Comparison of ENCODE assay signal across 9 cellular contexts in the genomic region with DNA sequence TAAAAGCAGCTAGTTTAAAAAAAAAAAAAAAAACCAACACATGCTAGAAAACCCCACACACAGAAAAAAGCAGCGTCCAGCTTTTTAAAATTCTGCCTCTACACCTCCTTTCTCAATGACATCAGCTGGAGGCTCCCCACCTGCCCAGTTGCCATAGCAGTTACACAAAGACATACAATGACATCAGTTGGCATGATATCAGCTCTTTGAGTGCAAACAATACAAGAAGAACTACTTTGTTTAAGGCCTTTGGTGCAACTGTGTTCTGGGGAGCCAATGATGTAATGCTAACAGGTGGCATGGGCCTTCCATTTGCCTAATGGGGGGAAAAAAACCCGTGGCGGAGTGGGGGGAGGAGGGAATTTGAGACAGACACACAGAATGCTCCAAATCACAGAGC. TPM values are rescaled to one million over a fixed set of nuclear protein-coding genes. Genes with fewer than 3 reads are reported as not detected.
A peak's percentile ranks its signal among the peaks of the same experiment; 100 is the strongest.
DNase-seq lines count a peak whose midpoint lies in the region; ATAC-seq and TF ChIP-seq lines count a peak whose summit lies in the region.
"Had no signal": no experiment of that assay in that cellular context is flagged by ENCODE, and none has a peak within 500 bp of the region (broad histone marks: within the 10 kb centered on the region; RNA-seq: fewer than 3 reads in every experiment).

No MANE protein-coding gene starts in this region.

- TF ChIP-seq POLR2A in esophagus muscularis mucosa (IDR thresholded peaks at IDR 0.05; ENCODE audit: low read depth) (no peak), ovary (IDR thresholded peaks at IDR 0.05) (no peak)

- TF ChIP-seq CTCF in esophagus muscularis mucosa (IDR thresholded peaks at IDR 0.05) (no peak), ovary (IDR thresholded peaks at IDR 0.05) (no peak)

- no peak overlapping the region for H3K4me3 ChIP-seq in esophagus muscularis mucosa
- H3K4me3 ChIP-seq in ovary: no peak overlapping the region

- DNase-seq in DMS79 treated with DMSO at 0.1 percent for 48 hours (lab: John Stamatoyannopoulos, UW) (peak; percentile 59), NCI-H146 treated with DMSO at 0.1 percent for 48 hours (lab: John Stamatoyannopoulos, UW; ENCODE audit: unreplicated experiment) (peak; percentile 97), esophagus muscularis mucosa (ENCODE audit: extremely low spot score) (no peak), pons (ENCODE audit: low spot score) (peak; percentile 99), hepatic stellate cell (ENCODE audit: low spot score) (no peak), ovary (no peak)
- peak; percentile 14 to 20 for DNase-seq in activated CD4-positive, alpha-beta T cell treated with anti-CD3 and anti-CD28 coated beads for 4 hours

- TF ChIP-seq EP300 in esophagus muscularis mucosa (IDR thresholded peaks at IDR 0.05) (peak; percentile 27), ovary (IDR thresholded peaks at IDR 0.05) (no peak)

- H3K27ac ChIP-seq in esophagus muscularis mucosa (replicated peaks in 1 of 4) (peak overlapping the region; percentile 74 to 77 (median 76)), ovary (no peak overlapping the region)
- H3K27ac ChIP-seq: parathyroid adenoma had no signal

- H3K4me1 ChIP-seq in esophagus muscularis mucosa (peaks cover 23 to 82% (median 79%) of the 10 kb centered on the region in 4 donors), ovary (ENCODE audit: insufficient read depth) (no peaks in the 10 kb centered on the region)
- H3K4me1 ChIP-seq: parathyroid adenoma had no signal

- 13% methylated on average over 3 of the region's 3 CpGs for WGBS in esophagus muscularis mucosa
- WGBS in ovary, 3 donors: 61 to 71% (median 67%) methylated on average over 3 of the region's 3 CpGs

- H3K9me3 ChIP-seq in esophagus muscularis mucosa (no peaks in the 10 kb centered on the region), ovary (no peaks in the 10 kb centered on the region)

- ATAC-seq in HG02623 (IDR thresholded peaks at IDR 0.05; ENCODE audit: unreplicated experiment): peak; percentile 30

- H3K36me3 ChIP-seq in esophagus muscularis mucosa (peaks cover 0 to 12% (median 8%) of the 10 kb centered on the region in 4 donors), ovary (no peaks in the 10 kb centered on the region)

- intact Hi-C loops in esophagus muscularis mucosa (cut with DNase I) (no loop called here), ovary (cut with DNase I) (no loop called here)

- H3K27me3 ChIP-seq in esophagus muscularis mucosa: no peaks in the 10 kb centered on the region
- no peaks in the 10 kb centered on the region for H3K27me3 ChIP-seq in ovary

RNA-seq across cellular contexts. Expression of a gene that starts 32.9 kb away (rescaled TPM):
- 10 to 100 TPM in 2 of 4 donors, 1 to 10 TPM in 2; 5.5 to 13.1 (median 8.6) TPM for total RNA-seq in esophagus muscularis mucosa
- 1 to 10 TPM in 6 of 7 donors, under 1 TPM in 1; 0.81 to 8.5 (median 2.0) TPM for total RNA-seq in ovary
- 1 to 10 TPM; 1.7 to 5.5 TPM for polyA plus RNA-seq in ovary

Comparison
In these comparisons a context has a peak if more than half of its experiments do, and no peak if none do; other contexts are left out.
1. DNase-seq: peak in DMS79 treated with DMSO at 0.1 percent for 48 hours (single experiment), NCI-H146 treated with DMSO at 0.1 percent for 48 hours (single experiment), activated CD4-positive, alpha-beta T cell treated with anti-CD3 and anti-CD28 coated beads for 4 hours (2 of 2) and pons (single experiment); none in esophagus muscularis mucosa (single experiment), hepatic stellate cell (single experiment) and ovary (0 of 5).
2. H3K27ac ChIP-seq: peak in esophagus muscularis mucosa (4 of 4); none in ovary (0 of 2).